ENCODE assay signal across 8 cellular contexts in the genomic region with DNA sequence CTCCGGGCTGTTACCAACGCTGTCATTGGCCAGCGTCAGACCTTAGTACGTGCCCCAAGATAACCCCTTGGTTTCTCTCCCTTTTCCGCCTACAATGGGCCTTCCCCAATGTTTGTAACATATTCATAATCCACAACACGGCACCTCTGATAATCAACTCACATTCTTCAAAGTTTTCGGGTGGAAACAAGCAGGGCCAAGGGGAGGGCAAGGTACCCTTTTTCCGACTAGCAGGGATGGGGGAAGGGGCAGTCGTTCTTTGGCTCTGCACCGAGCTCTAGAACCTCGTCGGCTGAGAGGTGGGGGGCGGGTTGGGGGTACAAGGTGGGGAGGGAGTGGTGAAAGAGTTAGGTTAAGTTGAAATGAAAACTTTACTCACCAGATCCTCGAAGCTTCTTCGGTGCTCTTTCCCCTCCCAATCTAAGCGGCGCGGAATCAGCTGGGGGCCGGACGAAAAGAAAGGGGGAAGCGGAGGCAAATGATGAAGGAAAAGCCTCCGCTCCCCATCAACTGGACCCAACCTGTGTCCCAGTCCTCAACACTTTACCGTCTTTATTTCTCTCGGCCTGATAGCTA. TPM values are rescaled to one million over a fixed set of nuclear protein-coding genes. Genes with fewer than 3 reads are reported as not detected.
DNase-seq lines count a peak whose midpoint lies in the region; ATAC-seq and TF ChIP-seq lines count a peak whose summit lies in the region.

No MANE protein-coding gene starts in this region.

- CTCF ChIA-PET in Panc1 (lab: Charles Lee), result no interaction called here

- in situ Hi-C loops in Panc1 (cut with HindIII; ENCODE audit: low pct_unique_long_range_greater_than_20kb, low sequenced_read_pairs), result no loop called here

- WGBS in HUES64, result 1% methylated on average over 10 of the region's 24 CpGs

- BruUV-seq in Panc1 (replicated peaks; lab: Mats Ljungman, UMichigan), result no TSS peak

- no peaks in the 10 kb centered on the region for H3K9me3 Mint-ChIP-seq in activated T-helper 1 cell treated with anti-CD3 and anti-CD28 coated beads, Interleukin-12 subunit alpha, Interleukin-12 subunit beta, Interleukin-2, Interleukin-4 antibody, amounts not matched to agents 30 ng/mL and 10 ng/mL and 1 ng/mL, durations not matched to agents 14 hours and 24 hours and 36 hours
- peaks cover 0 to 4% (median 0%) of the 10 kb centered on the region in 7 donors for H3K9me3 Mint-ChIP-seq in naive B cell
- no peaks in the 10 kb centered on the region for H3K9me3 Mint-ChIP-seq in stimulated activated naive CD8-positive, alpha-beta T cell treated with anti-CD3 and anti-CD28 coated beads, Interleukin-15, Interleukin-2, amounts not matched to agents 100 ng/mL and 50 ng/mL, for 24 hours

- peak overlapping the region; percentile 89 for H3K4me3 Mint-ChIP-seq in activated T-helper 1 cell treated with anti-CD3 and anti-CD28 coated beads, Interleukin-12 subunit alpha, Interleukin-12 subunit beta, Interleukin-2, Interleukin-4 antibody, amounts not matched to agents 30 ng/mL and 10 ng/mL and 1 ng/mL, durations not matched to agents 14 hours and 24 hours and 36 hours
- H3K4me3 Mint-ChIP-seq in naive B cell, result peak overlapping the region; percentile 81 to 97 (median 95)
- H3K4me3 Mint-ChIP-seq in stimulated activated naive CD8-positive, alpha-beta T cell treated with anti-CD3 and anti-CD28 coated beads, Interleukin-15, Interleukin-2, amounts not matched to agents 100 ng/mL and 50 ng/mL, for 24 hours, result peak overlapping the region; percentile 89

- no peak overlapping the region for H3K9ac ChIP-seq in HUES64 (ENCODE audit: low read depth, low read length)

- ATAC-seq in GM21526 (IDR thresholded peaks at IDR 0.05; ENCODE audit: low FRiP score, unreplicated experiment) (peak; percentile 62), Panc1 (peak; percentile 83), naive B cell (ENCODE audit: low read depth in 2 of 2) (peak; percentile 66 to 67)

- POLR2A ChIA-PET in Panc1 (lab: Charles Lee), result no interaction called here

- peak overlapping the region; percentile 89 for H3K27ac Mint-ChIP-seq in activated T-helper 1 cell treated with anti-CD3 and anti-CD28 coated beads, Interleukin-12 subunit alpha, Interleukin-12 subunit beta, Interleukin-2, Interleukin-4 antibody, amounts not matched to agents 30 ng/mL and 10 ng/mL and 1 ng/mL, durations not matched to agents 14 hours and 24 hours and 36 hours
- H3K27ac Mint-ChIP-seq in naive B cell, result peak overlapping the region; percentile 81 to 98 (median 92)
- H3K27ac Mint-ChIP-seq in stimulated activated naive CD8-positive, alpha-beta T cell treated with anti-CD3 and anti-CD28 coated beads, Interleukin-15, Interleukin-2, amounts not matched to agents 100 ng/mL and 50 ng/mL, for 24 hours, result peak overlapping the region; percentile 91

- H3K9me3 ChIP-seq in HUES64 (ENCODE audit: insufficient read depth, low read depth, low read length), result no peaks in the 10 kb centered on the region
- no peaks in the 10 kb centered on the region for H3K9me3 ChIP-seq in Panc1 (ENCODE audit: control insufficient read depth, insufficient read depth, low read depth, low read length)

- H3K36me3 Mint-ChIP-seq in activated T-helper 1 cell treated with anti-CD3 and anti-CD28 coated beads, Interleukin-12 subunit alpha, Interleukin-12 subunit beta, Interleukin-2, Interleukin-4 antibody, amounts not matched to agents 30 ng/mL and 10 ng/mL and 1 ng/mL, durations not matched to agents 14 hours and 24 hours and 36 hours (ENCODE audit: low read depth), result no peaks in the 10 kb centered on the region
- no peaks in the 10 kb centered on the region for H3K36me3 Mint-ChIP-seq in naive B cell
- peaks cover 4% of the 10 kb centered on the region for H3K36me3 Mint-ChIP-seq in stimulated activated naive CD8-positive, alpha-beta T cell treated with anti-CD3 and anti-CD28 coated beads, Interleukin-15, Interleukin-2, amounts not matched to agents 100 ng/mL and 50 ng/mL, for 24 hours (ENCODE audit: low read depth)

- no peaks in the 10 kb centered on the region for H3K36me3 ChIP-seq in HUES64 (ENCODE audit: insufficient read depth, low read length)
- no peaks in the 10 kb centered on the region for H3K36me3 ChIP-seq in Panc1 (ENCODE audit: control insufficient read depth, insufficient read depth, low read length)

- H3K4me1 ChIP-seq in HUES64 (ENCODE audit: insufficient read depth, low read length) (peaks cover 18% of the 10 kb centered on the region), Panc1 (ENCODE audit: control insufficient read depth, insufficient read depth, low read length) (no peaks in the 10 kb centered on the region; the same call in 1 of the 2 replicates)

- TF ChIP-seq CTCF in Panc1 (IDR thresholded peaks at IDR 0.05), result no peak

- no peaks in the 10 kb centered on the region for H3K27me3 ChIP-seq in HUES64 (ENCODE audit: insufficient read depth, low read length)
- no peaks in the 10 kb centered on the region for H3K27me3 ChIP-seq in Panc1 (ENCODE audit: control insufficient read depth, insufficient read depth, low read length)

- DNase-seq in DMS 273 (lab: John Stamatoyannopoulos, UW; ENCODE audit: unreplicated experiment) (peak; percentile 86), Panc1 (ENCODE audit: low read depth, low spot score) (no peak), fibroblast of gingiva (ENCODE audit: low read depth) (peak; percentile 67), naive B cell (peak; percentile 79)
- DNase-seq in activated T-helper 1 cell treated with anti-CD3 and anti-CD28 coated beads, Interleukin-12 subunit alpha, Interleukin-12 subunit beta, Interleukin-2, Interleukin-4 antibody, amounts not matched to agents 30 ng/mL and 10 ng/mL and 1 ng/mL, durations not matched to agents 14 hours and 24 hours and 36 hours (ENCODE audit: low spot score), result peak; percentile 69

- H3K27ac ChIP-seq in HUES64 (ENCODE audit: low read depth, low read length) (peak overlapping the region; percentile 58; the same call in 1 of the 2 replicates), Panc1 (ENCODE audit: low read length) (peak overlapping the region; percentile 81)

- H3K4me3 ChIP-seq in HUES64 (ENCODE audit: low read length) (peak overlapping the region; percentile 75), Panc1 (ENCODE audit: low read depth in 2 of 2, low read length in 2 of 2) (peak overlapping the region; percentile 84 to 97)

- peaks cover 19% of the 10 kb centered on the region for H3K4me1 Mint-ChIP-seq in activated T-helper 1 cell treated with anti-CD3 and anti-CD28 coated beads, Interleukin-12 subunit alpha, Interleukin-12 subunit beta, Interleukin-2, Interleukin-4 antibody, amounts not matched to agents 30 ng/mL and 10 ng/mL and 1 ng/mL, durations not matched to agents 14 hours and 24 hours and 36 hours (ENCODE audit: low read depth)
- peaks cover 8 to 34% (median 11%) of the 10 kb centered on the region in 3 donors for H3K4me1 Mint-ChIP-seq in naive B cell
- H3K4me1 Mint-ChIP-seq in stimulated activated naive CD8-positive, alpha-beta T cell treated with anti-CD3 and anti-CD28 coated beads, Interleukin-15, Interleukin-2, amounts not matched to agents 100 ng/mL and 50 ng/mL, for 24 hours (ENCODE audit: low read depth), result peaks cover 38% of the 10 kb centered on the region

- intact Hi-C loops in Panc1 (cut with micrococcal nuclease; ENCODE audit: unreplicated experiment), result no loop called here
- intact Hi-C loops in activated T-helper 1 cell treated with anti-CD3 and anti-CD28 coated beads, Interleukin-12 subunit alpha, Interleukin-12 subunit beta, Interleukin-2, Interleukin-4 antibody, amounts not matched to agents 30 ng/mL and 10 ng/mL and 1 ng/mL, durations not matched to agents 14 hours and 24 hours and 36 hours (cut with micrococcal nuclease), result loop anchor here (1.0 to 10.0 kb wide), 3 partner anchors 123 to 393 kb away; a partner anchor contains a TSS

- H3K27me3 Mint-ChIP-seq in activated T-helper 1 cell treated with anti-CD3 and anti-CD28 coated beads, Interleukin-12 subunit alpha, Interleukin-12 subunit beta, Interleukin-2, Interleukin-4 antibody, amounts not matched to agents 30 ng/mL and 10 ng/mL and 1 ng/mL, durations not matched to agents 14 hours and 24 hours and 36 hours (ENCODE audit: insufficient read depth), result peaks cover 3% of the 10 kb centered on the region
- H3K27me3 Mint-ChIP-seq in naive B cell, result no peaks in the 10 kb centered on the region
- no peaks in the 10 kb centered on the region for H3K27me3 Mint-ChIP-seq in stimulated activated naive CD8-positive, alpha-beta T cell treated with anti-CD3 and anti-CD28 coated beads, Interleukin-15, Interleukin-2, amounts not matched to agents 100 ng/mL and 50 ng/mL, for 24 hours

RNA-seq across cellular contexts. Expression of a gene that starts 1.4 kb away (rescaled TPM):
- 13.2 TPM for polyA plus RNA-seq in HUES64 (2013, experiment 1 of 2)
- polyA plus RNA-seq in HUES64 (2013, experiment 2 of 2), result 13.1 TPM
- total RNA-seq in Panc1 (2021; ENCODE audit: unreplicated experiment), result 31.6 TPM
- polyA plus RNA-seq in Panc1 (2012; ENCODE audit: insufficient read length), result 10.1 TPM
- 20.6 and 21.2 TPM in 2 replicates for total RNA-seq in activated T-helper 1 cell treated with anti-CD3 and anti-CD28 coated beads, Interleukin-12 subunit alpha, Interleukin-12 subunit beta, Interleukin-2, Interleukin-4 antibody, amounts not matched to agents 30 ng/mL and 10 ng/mL and 1 ng/mL, durations not matched to agents 14 hours and 24 hours and 36 hours
- 1 to 10 TPM in 5 of 6 donors, under 1 TPM in 1; 0.06 to 4.3 (median 3.4) TPM for polyA plus RNA-seq in naive B cell (ENCODE audit: low read depth in 6 of 6)
